In genomic region chr6:81289229-81289628, GRCh38 we compare ENCODE assay signal across 8 cellular contexts.
"Had no signal": no experiment of that assay in that cellular context is flagged by ENCODE, and none has a peak within 500 bp of the region (broad histone marks: within the 10 kb centered on the region; RNA-seq: fewer than 3 reads in every experiment).

No MANE protein-coding gene starts in this region.

- ATAC-seq: HCT116 had no signal

- H3K4me3 ChIP-seq: GM23248, HAP-1 had no signal

- H3K9me3 ChIP-seq: HAP-1 had no signal

- H3K9ac ChIP-seq: GM23248 had no signal

- H2AFZ ChIP-seq: GM23248 had no signal

- H3K36me3 ChIP-seq: HAP-1 had no signal

- DNase-seq: GM23248, GOT3, H7, HFFc6, KG1 had no signal

- H3K27ac ChIP-seq: GM23248, HL-60 had no signal

- H3K4me1 ChIP-seq: HAP-1 had no signal
